ENCODE assay signal across 27 cellular contexts in the genomic region with DNA sequence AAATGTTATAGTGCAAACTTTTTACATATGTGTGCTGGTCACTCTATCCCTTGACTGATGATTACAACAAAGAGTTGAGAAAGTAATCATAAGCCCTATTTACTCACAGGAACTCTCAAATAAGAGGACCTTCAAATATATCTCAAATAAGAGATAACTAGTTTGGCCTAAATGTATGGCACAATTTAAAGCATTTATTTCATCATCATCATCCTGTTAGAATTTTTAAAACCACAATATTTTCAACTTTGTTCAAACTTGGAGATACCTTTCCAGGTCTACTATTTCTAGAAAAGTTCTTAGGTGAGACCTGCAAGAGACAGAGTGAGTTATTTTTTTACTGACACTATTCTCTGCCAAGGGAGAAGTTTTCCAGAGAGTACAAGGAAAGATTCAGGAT.
"Had no signal": no experiment of that assay in that cellular context is flagged by ENCODE, and none has a peak within 500 bp of the region (broad histone marks: within the 10 kb centered on the region; RNA-seq: fewer than 3 reads in every experiment).

No MANE protein-coding gene starts in this region.

- H3K9me3 Mint-ChIP-seq: activated CD8-positive, alpha-beta T cell treated with anti-CD3 and anti-CD28 coated beads for 36 hours; activated T-cell treated with anti-CD3 and anti-CD28 coated beads, Interleukin-2, amount 50 U/mL, for 72 hours; activated T-helper 17 cell treated with anti-CD3 and anti-CD28 coated beads, Interleukin-2, amount 50 U/mL, for 72 hours; T-helper 2 cell treated with Interferon-gamma antibody and Interleukin-4, amounts not matched to agents 5 μg/mL and 100 μg/mL, for 36 hours had no signal

- FAIRE-seq: astrocyte, TTC549 had no signal

- H3K4me3 Mint-ChIP-seq: activated CD4-positive, alpha-beta T cell treated with anti-CD3 and anti-CD28 coated beads, Interleukin-2, amount 10 ng/mL, durations not matched to agents 24 days and 14 days; activated CD8-positive, alpha-beta T cell treated with anti-CD3 and anti-CD28 coated beads for 36 hours; activated naive CD8-positive, alpha-beta T cell treated with anti-CD3 and anti-CD28 coated beads for 36 hours; activated T-cell treated with anti-CD3 and anti-CD28 coated beads, Interleukin-2, amount 50 U/mL, for 72 hours; activated T-helper 17 cell treated with anti-CD3 and anti-CD28 coated beads, Interleukin-2, amount 50 U/mL, for 72 hours; T-helper 2 cell treated with Interferon-gamma antibody and Interleukin-4, amounts not matched to agents 5 μg/mL and 100 μg/mL, for 36 hours had no signal

- H3K27me3 Mint-ChIP-seq: activated CD4-positive, alpha-beta T cell treated with anti-CD3 and anti-CD28 coated beads, Interleukin-2, amount 10 ng/mL, durations not matched to agents 24 days and 14 days; activated CD8-positive, alpha-beta T cell treated with anti-CD3 and anti-CD28 coated beads for 36 hours; activated naive CD8-positive, alpha-beta T cell treated with anti-CD3 and anti-CD28 coated beads for 36 hours; activated T-helper 17 cell treated with anti-CD3 and anti-CD28 coated beads, Interleukin-2, amount 50 U/mL, for 72 hours had no signal

- H3K27ac ChIP-seq: KMS-11 had no signal

- DNase-seq: activated CD4-positive, alpha-beta T cell treated with anti-CD3 and anti-CD28 coated beads, Interleukin-2, amount 10 ng/mL, durations not matched to agents 24 days and 14 days; activated CD4-positive, alpha-beta T cell treated with anti-CD3 and anti-CD28 coated beads, Interleukin-2, amount 50 U/mL, for 4 hours; activated CD8-positive, alpha-beta T cell treated with anti-CD3 and anti-CD28 coated beads for 36 hours; activated effector memory CD4-positive, alpha-beta T cell treated with anti-CD3 and anti-CD28 coated beads, Interleukin-2, amount 50 U/mL, for 16 hours; activated naive CD4-positive, alpha-beta T cell; activated naive CD4-positive, alpha-beta T cell treated with anti-CD3 and anti-CD28 coated beads, Interleukin-2, amount 50 U/mL, for 16 hours; activated naive CD8-positive, alpha-beta T cell treated with anti-CD3 and anti-CD28 coated beads for 36 hours; activated T-cell treated with anti-CD3 and anti-CD28 coated beads, Interleukin-2, amount 50 U/mL, for 1 hour; activated T-cell treated with anti-CD3 and anti-CD28 coated beads, Interleukin-2, amount 50 U/mL, for 72 hours; central memory CD4-positive, alpha-beta T cell; MM.1S; NCI-H1048; NCI-H1105 treated with DMSO at 0.1 percent for 48 hours; NCI-H1436; NCI-H1694; NCI-H1930; NCI-H510A; NCI-H526; NCI-H748 treated with DMSO at 0.1 percent for 48 hours; NK-92 treated with Interleukin-12 subunit alpha and Interleukin-12 subunit beta, amount 100 ng/mL, for 24 hours; Right ventricle myocardium superior had no signal

- H3K9ac ChIP-seq: KMS-11 had no signal

- H3K36me3 Mint-ChIP-seq: brain had no signal

- ATAC-seq: activated CD8-positive, alpha-beta T cell treated with anti-CD3 and anti-CD28 coated beads for 36 hours; activated T-cell treated with anti-CD3 and anti-CD28 coated beads, Interleukin-2, amount 50 U/mL, for 72 hours; activated T-helper 17 cell treated with anti-CD3 and anti-CD28 coated beads, Interleukin-2, amount 50 U/mL, for 72 hours had no signal

- H3K4me2 ChIP-seq: KMS-11 had no signal

- H3K27ac Mint-ChIP-seq: activated CD4-positive, alpha-beta T cell treated with anti-CD3 and anti-CD28 coated beads, Interleukin-2, amount 10 ng/mL, durations not matched to agents 24 days and 14 days; activated CD8-positive, alpha-beta T cell treated with anti-CD3 and anti-CD28 coated beads for 36 hours; activated naive CD8-positive, alpha-beta T cell treated with anti-CD3 and anti-CD28 coated beads for 36 hours; activated T-cell treated with anti-CD3 and anti-CD28 coated beads, Interleukin-2, amount 50 U/mL, for 72 hours; activated T-helper 17 cell treated with anti-CD3 and anti-CD28 coated beads, Interleukin-2, amount 50 U/mL, for 72 hours; brain; T-helper 2 cell treated with Interferon-gamma antibody and Interleukin-4, amounts not matched to agents 5 μg/mL and 100 μg/mL, for 36 hours had no signal
